In the genomic region with DNA sequence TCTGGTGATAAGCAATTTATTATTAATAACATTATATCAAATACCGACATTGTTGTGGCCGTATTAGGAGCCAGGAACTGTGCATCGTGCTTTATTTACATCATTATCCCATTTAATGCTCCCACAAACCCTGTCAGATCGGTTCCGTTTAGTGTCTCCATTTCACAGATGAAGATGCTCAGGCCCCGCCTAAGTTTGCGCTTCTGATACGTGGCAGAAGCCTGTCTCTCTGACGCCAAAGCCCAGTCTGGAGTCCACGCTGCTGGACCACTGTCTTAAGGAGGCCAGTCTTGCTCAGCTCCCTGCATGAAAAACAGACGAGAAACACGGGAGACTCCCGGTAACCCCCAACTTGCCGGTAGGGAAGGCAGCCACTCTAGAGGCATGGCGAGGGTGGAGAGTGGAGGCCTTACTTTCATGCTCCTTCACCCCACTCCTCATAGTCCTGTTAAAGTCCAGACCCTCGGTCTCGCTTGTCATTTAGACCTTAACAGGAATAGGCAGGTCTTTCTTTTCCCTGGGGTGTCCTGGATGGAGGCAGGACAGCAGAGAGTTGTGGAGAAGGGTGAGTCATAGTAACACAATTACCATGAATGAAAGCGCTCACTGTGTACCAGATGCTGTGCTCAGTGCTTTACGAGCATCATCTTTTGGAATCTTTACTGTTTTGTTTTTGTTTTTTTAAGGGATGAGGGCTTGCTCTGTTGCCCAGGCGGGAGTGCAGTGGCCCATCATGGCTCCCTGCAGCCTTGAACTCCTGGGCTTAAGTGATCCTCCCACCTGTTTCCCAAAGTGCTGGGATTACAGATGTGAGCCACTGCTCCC, we compare ENCODE assay signal across 8 cellular contexts. TPM values are rescaled to one million over a fixed set of nuclear protein-coding genes. Genes with fewer than 3 reads are reported as not detected.
DNase-seq lines count a peak whose midpoint lies in the region; ATAC-seq and TF ChIP-seq lines count a peak whose summit lies in the region.

No MANE protein-coding gene starts in this region.

- no peaks in the 10 kb centered on the region for H3K9me2 ChIP-seq in OCI-LY7 (ENCODE audit: insufficient read depth, low read length)

- peaks cover 36% of the 10 kb centered on the region for H3K4me1 Mint-ChIP-seq in activated naive CD4-positive, alpha-beta T cell treated with anti-CD3 and anti-CD28 coated beads for 36 hours (ENCODE audit: low read depth)
- H3K4me1 Mint-ChIP-seq in nephron progenitor cell = peaks cover 27% of the 10 kb centered on the region

- CTCF ChIA-PET in OCI-LY7 (lab: Charles Lee; ENCODE audit: unreplicated experiment) = no interaction called here
- CTCF ChIA-PET in activated naive CD4-positive, alpha-beta T cell treated with anti-CD3 and anti-CD28 coated beads for 36 hours (lab: Charles Lee) = interaction anchor here (1.1 to 3.2 kb wide), 2 partner anchors 11 to 29 kb away, joined by 3 to 16 read pairs; partner anchors contain the start of gene PCBD2

- H3K4me3 ChIP-seq in OCI-LY7 (ENCODE audit: low read depth, low read length, poor library complexity, severe bottlenecking) = peak overlapping the region; percentile 78
- H3K4me3 ChIP-seq in tibial artery = peak overlapping the region; percentile 84 to 91

- intact Hi-C loops in OCI-LY7 (cut with micrococcal nuclease; ENCODE audit: unreplicated experiment) (no loop called here), tibial artery (cut with DNase I; ENCODE audit: low total_unique reads) (loop anchor here (2.0 kb wide), 1 partner anchor 30 kb away; the partner anchor contains the start of gene PCBD2)
- intact Hi-C loops in activated naive CD4-positive, alpha-beta T cell treated with anti-CD3 and anti-CD28 coated beads for 36 hours (cut with micrococcal nuclease) = loop anchor here (1.0 to 2.0 kb wide), 7 partner anchors 29 to 648 kb away; partner anchors contain the start of genes C5orf24, DDX46, PPP2CA and SEC24A

- peak overlapping the region; percentile 99 for H2AFZ ChIP-seq in OCI-LY7 (ENCODE audit: low read length)

- H3K9me3 Mint-ChIP-seq in activated naive CD4-positive, alpha-beta T cell treated with anti-CD3 and anti-CD28 coated beads for 36 hours = no peaks in the 10 kb centered on the region
- H3K9me3 Mint-ChIP-seq in nephron progenitor cell = no peaks in the 10 kb centered on the region

- H3K4me2 ChIP-seq in OCI-LY7 (ENCODE audit: low read length) = peak overlapping the region; percentile 85

- peak overlapping the region; percentile 54 for H3K27ac ChIP-seq in OCI-LY7 (ENCODE audit: low read depth, low read length, poor library complexity, severe bottlenecking)
- peak overlapping the region; percentile 96 to 97 for H3K27ac ChIP-seq in tibial artery

- H3K9me3 ChIP-seq in OCI-LY7 (ENCODE audit: low read length) (no peaks in the 10 kb centered on the region), tibial artery (no peaks in the 10 kb centered on the region)

- peaks cover 38% of the 10 kb centered on the region for H3K4me1 ChIP-seq in OCI-LY7 (ENCODE audit: insufficient read depth, low read length, poor library complexity, severe bottlenecking)
- peaks cover 0 to 21% (median 16%) of the 10 kb centered on the region in 4 donors for H3K4me1 ChIP-seq in tibial artery

- POLR2A ChIA-PET in OCI-LY7 (lab: Charles Lee) = interaction anchor here (1.1 to 1.7 kb wide), 2 partner anchors 10 to 12 kb away, joined by 3 to 7 read pairs; no protein-coding TSS in a partner anchor

- H3K27me3 Mint-ChIP-seq in activated naive CD4-positive, alpha-beta T cell treated with anti-CD3 and anti-CD28 coated beads for 36 hours (ENCODE audit: low read depth) = no peaks in the 10 kb centered on the region
- H3K27me3 Mint-ChIP-seq in nephron progenitor cell (ENCODE audit: low read depth, poor library complexity) = peaks cover 10% of the 10 kb centered on the region

- H3K36me3 ChIP-seq in OCI-LY7 (ENCODE audit: insufficient read depth, low read length) (no peaks in the 10 kb centered on the region), tibial artery (peaks cover 0 to 6% (median 0%) of the 10 kb centered on the region in 3 donors)

- peak overlapping the region; percentile 92 for H3K27ac Mint-ChIP-seq in activated naive CD4-positive, alpha-beta T cell treated with anti-CD3 and anti-CD28 coated beads for 36 hours
- H3K27ac Mint-ChIP-seq in nephron progenitor cell = peak overlapping the region; percentile 96

- DNase-seq in activated CD4-positive, CD25-positive, alpha-beta regulatory T cell (lab: John Stamatoyannopoulos, UW) = no peak
- peak; percentile 29 for DNase-seq in OCI-LY7 (ENCODE audit: low spot score)
- peak; percentile 57 for DNase-seq in activated naive CD4-positive, alpha-beta T cell treated with anti-CD3 and anti-CD28 coated beads for 36 hours
- peak; percentile 89 for DNase-seq in foreskin melanocyte
- DNase-seq in nephron progenitor cell = peak; percentile 17
- peak; percentile 80 to 84 for DNase-seq in tibial artery

- peak overlapping the region; percentile 89 for H3K4me3 Mint-ChIP-seq in activated naive CD4-positive, alpha-beta T cell treated with anti-CD3 and anti-CD28 coated beads for 36 hours
- peak overlapping the region; percentile 94 for H3K4me3 Mint-ChIP-seq in nephron progenitor cell

- peaks cover 3% of the 10 kb centered on the region for H3K36me3 Mint-ChIP-seq in activated naive CD4-positive, alpha-beta T cell treated with anti-CD3 and anti-CD28 coated beads for 36 hours (ENCODE audit: low read depth)
- peaks cover 13% of the 10 kb centered on the region for H3K36me3 Mint-ChIP-seq in nephron progenitor cell (ENCODE audit: low read depth)

- H3K27me3 ChIP-seq in tibial artery = no peaks in the 10 kb centered on the region

- BruUV-seq in OCI-LY7 (replicated peaks; lab: Mats Ljungman, UMichigan) = no TSS peak

- peaks cover 18% of the 10 kb centered on the region; the same call in 1 of the 2 replicates for H3K79me2 ChIP-seq in OCI-LY7 (ENCODE audit: insufficient read depth, low read depth, low read length)

- no peaks in the 10 kb centered on the region for H4K20me1 ChIP-seq in OCI-LY7 (ENCODE audit: insufficient read depth, low read length)

- TF ChIP-seq CTCF in OCI-LY7 (conservative IDR thresholded peaks at IDR 0.05; ENCODE audit: low read length) = no peak
- no peak for TF ChIP-seq CTCF in nephron progenitor cell (IDR thresholded peaks at IDR 0.05)
- TF ChIP-seq CTCF in tibial artery (IDR thresholded peaks at IDR 0.05) = no peak

- peak; percentile 61 to 64 for ATAC-seq in activated CD4-positive, CD25-positive, alpha-beta regulatory T cell treated with anti-CD3 and anti-CD28 coated beads, Interleukin-2, amount 50 U/mL, for 24 hours
- peak; percentile 31 for ATAC-seq in HG03066 (IDR thresholded peaks at IDR 0.05; ENCODE audit: low read depth, unreplicated experiment)

RNA-seq across cellular contexts. Expression of gene TXNDC15, which starts 0.9 kb away (rescaled TPM):
- total RNA-seq in OCI-LY7 (2014; rRNA removed; shearing (Covaris generic)) = 20.6 and 43.5 TPM in 2 replicates
- 31.1 and 37.9 TPM in 2 replicates for total RNA-seq in OCI-LY7 (2022)
- 10 to 100 TPM; 19.8 to 20.9 TPM for total RNA-seq in activated naive CD4-positive, alpha-beta T cell treated with anti-CD3 and anti-CD28 coated beads for 36 hours

RNA-seq across cellular contexts. Expression of gene C5orf24, which starts 29.3 kb away (rescaled TPM):
- 28.4 and 36.7 TPM in 2 replicates for total RNA-seq in OCI-LY7 (2014; rRNA removed; shearing (Covaris generic))
- 33.8 and 42.4 TPM in 2 replicates for total RNA-seq in OCI-LY7 (2022)
- total RNA-seq in activated naive CD4-positive, alpha-beta T cell treated with anti-CD3 and anti-CD28 coated beads for 36 hours = 10 to 100 TPM; 17.6 to 21.2 TPM

RNA-seq across cellular contexts. Expression of gene PCBD2, which starts 29.9 kb away (rescaled TPM):
- 9.4 and 12.2 TPM in 2 replicates for total RNA-seq in OCI-LY7 (2014; rRNA removed; shearing (Covaris generic))
- total RNA-seq in OCI-LY7 (2022) = 30.7 and 34.3 TPM in 2 replicates
- total RNA-seq in activated naive CD4-positive, alpha-beta T cell treated with anti-CD3 and anti-CD28 coated beads for 36 hours = 10 to 100 TPM in 1 of 2 experiments, 1 to 10 TPM in 1; 9.6 to 10.5 TPM

Comparison
In these comparisons a context has a peak if more than half of its experiments do, and no peak if none do; other contexts are left out.
1. DNase-seq: peak in OCI-LY7 (single experiment), activated naive CD4-positive, alpha-beta T cell treated with anti-CD3 and anti-CD28 coated beads for 36 hours (single experiment), foreskin melanocyte (single experiment), nephron progenitor cell (single experiment) and tibial artery (2 of 2); none in activated CD4-positive, CD25-positive, alpha-beta regulatory T cell (0 of 4).